ENCODE assay signal across 10 cellular contexts in the genomic region with DNA sequence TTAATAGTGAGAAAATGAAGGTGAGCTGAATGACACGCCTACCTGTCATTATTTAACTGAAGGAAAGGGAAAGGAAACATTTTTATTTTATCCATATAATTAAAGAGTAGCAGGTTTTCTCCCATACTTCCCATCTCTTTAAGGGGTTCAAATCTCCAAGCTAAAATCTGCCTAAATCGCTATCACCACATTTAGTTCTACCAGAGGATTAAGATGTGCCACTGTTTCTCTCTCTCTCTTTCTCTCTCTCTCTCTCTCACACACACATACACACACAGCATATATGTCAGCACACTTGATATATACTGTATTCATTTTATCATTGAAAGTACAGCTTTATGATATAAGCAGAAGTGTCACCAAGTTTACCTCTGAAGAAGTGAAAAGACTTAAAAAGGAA. TPM values are rescaled to one million over a fixed set of nuclear protein-coding genes. Genes with fewer than 3 reads are reported as not detected.
DNase-seq lines count a peak whose midpoint lies in the region; TF ChIP-seq lines count a peak whose summit lies in the region.
"Had no signal": no experiment of that assay in that cellular context is flagged by ENCODE, and none has a peak within 500 bp of the region (broad histone marks: within the 10 kb centered on the region; RNA-seq: fewer than 3 reads in every experiment).

No MANE protein-coding gene starts in this region.

- peaks cover 3% of the 10 kb centered on the region for H3K9me3 Mint-ChIP-seq in activated CD4-positive, alpha-beta T cell treated with anti-CD3 and anti-CD28 coated beads, Interleukin-2, amount 10 ng/mL, durations not matched to agents 7 days and 5 days
- H3K9me3 Mint-ChIP-seq in endothelial cell (ENCODE audit: unreplicated experiment) (no peaks in the 10 kb centered on the region), mesothelial cell of epicardium (peaks cover 3% of the 10 kb centered on the region)

- peak overlapping the region; percentile 88 for H3K4me3 Mint-ChIP-seq in activated CD4-positive, alpha-beta T cell treated with anti-CD3 and anti-CD28 coated beads, Interleukin-2, amount 10 ng/mL, durations not matched to agents 7 days and 5 days
- H3K4me3 Mint-ChIP-seq in endothelial cell (ENCODE audit: unreplicated experiment) (peak overlapping the region; percentile 48), mesothelial cell of epicardium (no peak overlapping the region)

- DNase-seq in activated CD4-positive, alpha-beta T cell treated with anti-CD3 and anti-CD28 coated beads, Interleukin-2, amount 10 ng/mL, durations not matched to agents 7 days and 5 days, result peak; percentile 3
- DNase-seq in activated CD4-positive, alpha-beta T cell treated with anti-CD3 and anti-CD28 coated beads for 1 hour, result no peak
- no peak for DNase-seq in SJCRH30
- DNase-seq in endothelial cell (ENCODE audit: low spot score), result no peak
- no peak for DNase-seq in spleen
- DNase-seq in mesothelial cell of epicardium (ENCODE audit: low spot score in 2 of 2, unreplicated experiment in 2 of 2), result no peak
- DNase-seq in GM19240 (ENCODE audit: insufficient read length, low spot score), result no peak
- DNase-seq in posterior cingulate gyrus, result no peak
- DNase-seq: dermis blood vessel endothelial cell, NCI-H526 had no signal

- H3K4me3 ChIP-seq in SJCRH30 (no peak overlapping the region), spleen (peak overlapping the region in 6 of 8 donors; percentile 27 to 74 (median 40))

- CTCF ChIA-PET in activated CD4-positive, alpha-beta T cell treated with anti-CD3 and anti-CD28 coated beads, Interleukin-2, amount 10 ng/mL, durations not matched to agents 7 days and 5 days (lab: Charles Lee), result interaction anchor here (0.8 to 10.9 kb wide), 8 partner anchors 9 to 38 kb away, joined by 3 to 91 read pairs (median 4); no protein-coding TSS in a partner anchor

- TF ChIP-seq CTCF in endothelial cell (IDR thresholded peaks at IDR 0.05; ENCODE audit: unreplicated experiment), result no peak
- TF ChIP-seq CTCF in spleen (IDR thresholded peaks at IDR 0.05 in 8 of 11, conservative IDR thresholded peaks at IDR 0.05 in 3 of 11), result no peak
- TF ChIP-seq CTCF in mesothelial cell of epicardium (IDR thresholded peaks at IDR 0.05; ENCODE audit: unreplicated experiment), result no peak

- intact Hi-C loops in spleen (cut with DNase I; ENCODE audit: low total_unique reads), result no loop called here
- intact Hi-C loops in posterior cingulate gyrus (cut with DNase I), result no loop called here

- H3K4me1 Mint-ChIP-seq in activated CD4-positive, alpha-beta T cell treated with anti-CD3 and anti-CD28 coated beads, Interleukin-2, amount 10 ng/mL, durations not matched to agents 7 days and 5 days, result peaks cover 54% of the 10 kb centered on the region
- H3K4me1 Mint-ChIP-seq in endothelial cell (ENCODE audit: unreplicated experiment) (peaks cover 53% of the 10 kb centered on the region), mesothelial cell of epicardium (peaks cover 30% of the 10 kb centered on the region)

- no peak for TF ChIP-seq POLR2A in spleen (IDR thresholded peaks at IDR 0.05)

- POLR2A ChIA-PET in activated CD4-positive, alpha-beta T cell treated with anti-CD3 and anti-CD28 coated beads, Interleukin-2, amount 10 ng/mL, durations not matched to agents 7 days and 5 days (lab: Charles Lee), result interaction anchor here (0.6 to 5.4 kb wide), 4 partner anchors 29 to 616 kb away, joined by 3 to 53 read pairs (median 4); no protein-coding TSS in a partner anchor

- H3K27ac ChIP-seq in SJCRH30 (peak overlapping the region; percentile 92), spleen (peak overlapping the region; percentile 81 to 97 (median 94))

- 48 to 79% (median 58%) methylated on average over 1 to 2 of the region's 2 CpGs for WGBS in spleen, 5 donors

- no peaks in the 10 kb centered on the region for H3K36me3 ChIP-seq in SJCRH30
- peaks cover 0 to 19% (median 5%) of the 10 kb centered on the region in 6 donors for H3K36me3 ChIP-seq in spleen

- peaks cover 2% of the 10 kb centered on the region for H3K27me3 Mint-ChIP-seq in activated CD4-positive, alpha-beta T cell treated with anti-CD3 and anti-CD28 coated beads, Interleukin-2, amount 10 ng/mL, durations not matched to agents 7 days and 5 days
- peaks cover 12% of the 10 kb centered on the region for H3K27me3 Mint-ChIP-seq in endothelial cell (ENCODE audit: unreplicated experiment)
- no peaks in the 10 kb centered on the region for H3K27me3 Mint-ChIP-seq in mesothelial cell of epicardium (ENCODE audit: low read depth)

- H3K9me3 ChIP-seq in SJCRH30 (replicated peaks), result no peaks in the 10 kb centered on the region
- H3K9me3 ChIP-seq in spleen, result no peaks in the 10 kb centered on the region

- no peaks in the 10 kb centered on the region for H3K27me3 ChIP-seq in SJCRH30
- H3K27me3 ChIP-seq in spleen (replicated peaks in 1 of 7), result no peaks in the 10 kb centered on the region

- peaks cover 13% of the 10 kb centered on the region for H3K4me1 ChIP-seq in SJCRH30
- H3K4me1 ChIP-seq in spleen, result peaks cover 35 to 100% (median 78%) of the 10 kb centered on the region in 6 donors

- H3K36me3 Mint-ChIP-seq in activated CD4-positive, alpha-beta T cell treated with anti-CD3 and anti-CD28 coated beads, Interleukin-2, amount 10 ng/mL, durations not matched to agents 7 days and 5 days (ENCODE audit: low read depth), result peaks cover 77% of the 10 kb centered on the region
- H3K36me3 Mint-ChIP-seq in endothelial cell (ENCODE audit: low read depth, unreplicated experiment) (peaks cover 7% of the 10 kb centered on the region), mesothelial cell of epicardium (no peaks in the 10 kb centered on the region)

- H3K27ac Mint-ChIP-seq in activated CD4-positive, alpha-beta T cell treated with anti-CD3 and anti-CD28 coated beads, Interleukin-2, amount 10 ng/mL, durations not matched to agents 7 days and 5 days, result peak overlapping the region; percentile 99
- peak overlapping the region; percentile 100 for H3K27ac Mint-ChIP-seq in endothelial cell (ENCODE audit: unreplicated experiment)
- H3K27ac Mint-ChIP-seq in mesothelial cell of epicardium, result no peak overlapping the region

RNA-seq across cellular contexts. Expression of gene WIPF1, which starts 3.2 kb away (rescaled TPM):
- 100 to 1,000 TPM; 378 to 423 TPM for total RNA-seq in activated CD4-positive, alpha-beta T cell treated with anti-CD3 and anti-CD28 coated beads, Interleukin-2, amount 10 ng/mL, durations not matched to agents 7 days and 5 days
- 14.8 and 18.8 TPM in 2 replicates for total RNA-seq in SJCRH30 (2014; rRNA removed; shearing (Covaris generic))
- total RNA-seq in endothelial cell (ENCODE audit: unreplicated experiment), result 62.8 TPM
- total RNA-seq in spleen, result 100 to 1,000 TPM; 153 to 265 (median 242) TPM
- polyA plus RNA-seq in spleen, result 10 to 100 TPM; 74.9 to 86.3 (median 82.8) TPM
- total RNA-seq in mesothelial cell of epicardium, result 19.0 to 21.1 TPM (median 20.6 TPM) in 3 replicates
